In genomic region chr6:29968130-29968529, GRCh38 we compare ENCODE assay signal across 10 cellular contexts. TPM values are rescaled to one million over a fixed set of nuclear protein-coding genes. Genes with fewer than 3 reads are reported as not detected.
DNase-seq lines count a peak whose midpoint lies in the region; ATAC-seq and TF ChIP-seq lines count a peak whose summit lies in the region.
"Had no signal": no experiment of that assay in that cellular context is flagged by ENCODE, and none has a peak within 500 bp of the region (broad histone marks: within the 10 kb centered on the region; RNA-seq: fewer than 3 reads in every experiment).

No MANE protein-coding gene starts in this region.

- no peaks in the 10 kb centered on the region for H3K36me3 ChIP-seq in HCT116 (ENCODE audit: control insufficient read depth in 1 of 2, insufficient read depth in 2 of 2, low read length in 2 of 2)
- H3K36me3 ChIP-seq in SJSA1, result no peaks in the 10 kb centered on the region
- no peaks in the 10 kb centered on the region for H3K36me3 ChIP-seq in hepatocyte (replicated peaks; ENCODE audit: insufficient read depth, low read depth)

- CTCF ChIA-PET in HCT116 (lab: Charles Lee), result interaction anchor here (0.7 to 1.3 kb wide), 3 partner anchors 15 to 120 kb away, joined by 3 to 6 read pairs (median 3); no protein-coding TSS in a partner anchor

- H2AFZ ChIP-seq in HCT116 (ENCODE audit: low read depth, low read length, poor library complexity, severe bottlenecking) (no peak overlapping the region), hepatocyte (no peak overlapping the region)

- H3K9me3 ChIP-seq in HCT116 (ENCODE audit: control insufficient read depth in 1 of 2, insufficient read depth in 1 of 2, low read depth in 1 of 2, low read length in 2 of 2), result no peaks in the 10 kb centered on the region
- no peaks in the 10 kb centered on the region for H3K9me3 ChIP-seq in SJSA1 (replicated peaks)
- H3K9me3 ChIP-seq in hepatocyte (ENCODE audit: low read depth), result no peaks in the 10 kb centered on the region

- TF ChIP-seq CTCF in HCT116 (IDR thresholded peaks at IDR 0.05 in 2 of 3, conservative IDR thresholded peaks at IDR 0.05 in 1 of 3; ENCODE audit: borderline replicate concordance in 1 of 3, insufficient read depth in 1 of 3, low read depth in 2 of 3, low read length in 2 of 3), result no peak
- no peak for TF ChIP-seq CTCF in hepatocyte (IDR thresholded peaks at IDR 0.05; ENCODE audit: poor library complexity)
- TF ChIP-seq CTCF in type B pancreatic cell (conservative IDR thresholded peaks at IDR 0.05), result no peak

- H3K9me2 ChIP-seq in HCT116 (ENCODE audit: insufficient read depth), result no peaks in the 10 kb centered on the region
- no peaks in the 10 kb centered on the region for H3K9me2 ChIP-seq in hepatocyte (replicated peaks; ENCODE audit: insufficient read depth)

- intact Hi-C loops in HCT116 (cut with micrococcal nuclease), result loop anchor here (5.0 kb wide), 1 partner anchor 1046 kb away; the partner anchor contains the start of gene TRIM27

- H3K9ac ChIP-seq in HCT116 (ENCODE audit: low read length), result no peak overlapping the region

- WGBS in hepatocyte (ENCODE audit: low lambda C conversion rate, missing lambda C conversion rate), result 53% methylated on average over 2 of the region's 2 CpGs

- no TSS peak for BruUV-seq in HCT116 (replicated peaks; lab: Mats Ljungman, UMichigan)

- H3K79me2 ChIP-seq in HCT116 (ENCODE audit: insufficient read depth, low read length) (no peaks in the 10 kb centered on the region), hepatocyte (no peaks in the 10 kb centered on the region)

- no peak overlapping the region for H3K27ac Mint-ChIP-seq in type B pancreatic cell

- RAD21 ChIA-PET in HCT116 (lab: Charles Lee; ENCODE audit: low non-redundant PET in 1 of 2, low total read pairs in 2 of 2, uncharacterized antibody in 2 of 2, unreplicated experiment in 2 of 2), result no interaction called here

- H3K4me1 ChIP-seq in HCT116 (ENCODE audit: control insufficient read depth in 1 of 2, insufficient read depth in 2 of 2, low read length in 2 of 2) (peaks cover 41 to 57% of the 10 kb centered on the region in 2 experiments), SJSA1 (replicated peaks) (peaks cover 45% of the 10 kb centered on the region), hepatocyte (ENCODE audit: insufficient read depth) (peaks cover 26% of the 10 kb centered on the region)

- TF ChIP-seq RAD21 in HCT116 (IDR thresholded peaks at IDR 0.05; ENCODE audit: low read depth), result no peak

- POLR2A ChIA-PET in HCT116 (lab: Charles Lee), result interaction anchor here (1.9 kb wide), 1 partner anchor 9 kb away, joined by 9 read pairs; no protein-coding TSS in a partner anchor

- no peak overlapping the region for H3K4me3 Mint-ChIP-seq in type B pancreatic cell

- H4K20me1 ChIP-seq in HCT116 (ENCODE audit: insufficient read depth) (no peaks in the 10 kb centered on the region), hepatocyte (ENCODE audit: insufficient read depth, poor library complexity, severe bottlenecking) (no peaks in the 10 kb centered on the region)

- H3K4me1 Mint-ChIP-seq in type B pancreatic cell (ENCODE audit: unreplicated experiment), result peaks cover 31% of the 10 kb centered on the region

- TF ChIP-seq POLR2A in HCT116 (IDR thresholded peaks at IDR 0.05; ENCODE audit: borderline replicate concordance, extremely low read depth, insufficient read depth, insufficient read length), result no peak

- no peaks in the 10 kb centered on the region for H3K9me3 Mint-ChIP-seq in type B pancreatic cell

- H3K4me3 ChIP-seq in HCT116 (replicated peaks in 1 of 2; ENCODE audit: low read depth in 1 of 2, low read length in 2 of 2) (peak overlapping the region in 1 of 2 experiments; percentile 50; a peak in 1 of 4 replicates), SJSA1 (no peak overlapping the region), hepatocyte (no peak overlapping the region)

- H3K27ac ChIP-seq in HCT116 (ENCODE audit: low read depth, low read length) (peak overlapping the region; percentile 86; the same call in 1 of the 2 replicates), SJSA1 (no peak overlapping the region), hepatocyte (peak overlapping the region; percentile 84)

- H3K4me2 ChIP-seq in HCT116 (ENCODE audit: low read length) (peak overlapping the region; percentile 74), hepatocyte (peak overlapping the region; percentile 71)

- H3K27me3 ChIP-seq in HCT116 (ENCODE audit: insufficient read depth, low read length) (no peaks in the 10 kb centered on the region), SJSA1 (replicated peaks) (no peaks in the 10 kb centered on the region), hepatocyte (peaks cover 9% of the 10 kb centered on the region)

- peak; percentile 83 for DNase-seq in A172 (ENCODE audit: low spot score)
- DNase-seq in HCT116 (ENCODE audit: low read depth, low spot score), result peak; percentile 40
- peak; percentile 48 to 60 for DNase-seq in SJSA1 (ENCODE audit: low read depth in 1 of 2, low spot score in 2 of 2)
- no peak for DNase-seq in hepatocyte (ENCODE audit: low spot score)
- DNase-seq in OCI-M2 (lab: John Stamatoyannopoulos, UW; ENCODE audit: unreplicated experiment), result no peak
- no peak for DNase-seq in type B pancreatic cell (ENCODE audit: extremely low spot score, unreplicated experiment)
- no peak for DNase-seq in HuH-7.5 (ENCODE audit: low spot score)
- DNase-seq: activated CD4-positive, CD25-positive, alpha-beta regulatory T cell treated with anti-CD3 and anti-CD28 coated beads, Interleukin-2, amount 50 U/mL, for 72 hours; left ventricle myocardium superior had no signal

- peaks cover 25% of the 10 kb centered on the region for H3K27me3 Mint-ChIP-seq in type B pancreatic cell

- ATAC-seq in HCT116, result no peak
- ATAC-seq in GM18519 (IDR thresholded peaks at IDR 0.05; ENCODE audit: low FRiP score, unreplicated experiment), result no peak

- H3K36me3 Mint-ChIP-seq in type B pancreatic cell, result no peaks in the 10 kb centered on the region

TF ChIP-seq in HCT116, 20 proteins besides CTCF, POLR2A, EP300 and RAD21:
- TF ChIP-seq MAX (IDR thresholded peaks at IDR 0.05) (peak; percentile 87), EZH2phosphoT487 (IDR thresholded peaks at IDR 0.05; ENCODE audit: borderline replicate concordance) (no peak), EGR1 (IDR thresholded peaks at IDR 0.05; ENCODE audit: low read depth) (no peak), FOSL1 (IDR thresholded peaks at IDR 0.05; ENCODE audit: low read depth) (peak; percentile 43; the same call in 1 of the 2 replicates), SP1 (IDR thresholded peaks at IDR 0.05; ENCODE audit: low read depth) (peak; percentile 51), SIN3A (IDR thresholded peaks at IDR 0.05; ENCODE audit: low read depth) (peak; percentile 35; the same call in 1 of the 2 replicates), YY1 (IDR thresholded peaks at IDR 0.05; ENCODE audit: extremely low read depth, insufficient replicate concordance, low read depth, low read length) (no peak), ELF1 (IDR thresholded peaks at IDR 0.05; ENCODE audit: borderline replicate concordance, low read depth) (no peak), CBX3 (IDR thresholded peaks at IDR 0.05; ENCODE audit: low read depth) (peak; percentile 84), JUND (IDR thresholded peaks at IDR 0.05) (peak; percentile 60; the same call in 1 of the 2 replicates)

RNA-seq across cellular contexts. Expression of gene HLA-A, which starts 25.8 kb away (rescaled TPM):
- total RNA-seq in A172 (2014; rRNA removed; shearing (Covaris generic)), result 244 and 284 TPM in 2 replicates
- total RNA-seq in HCT116 (2021; ENCODE audit: unreplicated experiment) (251 TPM), hepatocyte (293 and 339 TPM in 2 replicates), type B pancreatic cell (ENCODE audit: low replicate concordance) (183 and 209 TPM in 2 replicates)
- polyA plus RNA-seq in HCT116 (2012), result 534 and 638 TPM in 2 replicates
- 1,534 and 1,583 TPM in 2 replicates for total RNA-seq in SJSA1 (2014; rRNA removed; shearing (Covaris generic))
- 349 and 350 TPM in 2 replicates for polyA plus RNA-seq in hepatocyte

Comparison
In these comparisons a context has a peak if more than half of its experiments do, and no peak if none do; other contexts are left out.
1. DNase-seq: peak in A172 (single experiment), HCT116 (single experiment) and SJSA1 (2 of 2); none in hepatocyte (single experiment), OCI-M2 (single experiment), type B pancreatic cell (single experiment) and HuH-7.5 (single experiment).